Comparison of ENCODE assay signal across 8 cellular contexts in the genomic region with DNA sequence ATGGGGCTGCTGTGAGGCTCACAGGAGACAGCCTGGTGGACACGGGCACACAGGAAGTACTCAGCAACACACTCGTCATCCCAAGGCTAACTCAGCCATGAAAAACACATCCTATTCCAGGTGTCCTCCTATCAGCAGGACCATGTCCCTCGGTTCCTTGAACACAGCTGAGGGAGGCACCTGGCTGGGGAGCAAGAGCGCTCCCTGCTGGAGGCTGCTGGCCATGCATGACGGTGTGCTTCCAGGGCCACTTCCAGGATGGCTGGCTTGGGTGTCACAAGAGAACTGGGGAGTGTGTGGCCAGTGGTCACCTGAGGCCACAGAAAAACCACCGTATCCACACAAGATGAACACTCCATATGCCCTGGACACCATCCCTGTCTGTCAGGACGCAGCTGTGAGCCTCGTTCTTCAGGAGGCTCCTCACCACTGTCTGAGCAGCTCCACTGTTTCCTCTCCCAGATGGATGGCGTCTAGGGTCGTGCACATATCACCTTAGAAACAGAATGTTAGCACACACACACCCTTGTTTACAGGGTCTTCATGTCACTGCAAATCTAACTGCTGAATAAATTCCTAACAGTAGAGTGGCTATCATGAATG. TPM values are rescaled to one million over a fixed set of nuclear protein-coding genes. Genes with fewer than 3 reads are reported as not detected.
DNase-seq lines count a peak whose midpoint lies in the region; ATAC-seq and TF ChIP-seq lines count a peak whose summit lies in the region.

No MANE protein-coding gene starts in this region.

- H2BK5ac ChIP-seq in mesendoderm (ENCODE audit: low read length), result no peak overlapping the region

- peaks cover 21% of the 10 kb centered on the region for H3K36me3 ChIP-seq in endodermal cell (ENCODE audit: control insufficient read depth, insufficient read depth, low read length)
- no peaks in the 10 kb centered on the region for H3K36me3 ChIP-seq in mesendoderm (ENCODE audit: control insufficient read depth, insufficient read depth, low read length)

- H4K5ac ChIP-seq in mesendoderm (ENCODE audit: low read length), result no peak overlapping the region

- peak; percentile 43 for ATAC-seq in GM21737 (IDR thresholded peaks at IDR 0.05; ENCODE audit: unreplicated experiment)
- no peak for ATAC-seq in GM18517 (IDR thresholded peaks at IDR 0.05; ENCODE audit: unreplicated experiment)

- no peak overlapping the region for H3K27ac Mint-ChIP-seq in endodermal cell

- no peak overlapping the region for H3K4me2 ChIP-seq in mesendoderm (ENCODE audit: low read length)

- H2BK120ac ChIP-seq in mesendoderm (ENCODE audit: low read depth, low read length), result no peak overlapping the region

- H3K79me2 ChIP-seq in mesendoderm (ENCODE audit: control insufficient read depth, insufficient read depth, low read length), result no peaks in the 10 kb centered on the region

- DNase-seq in C1 segment of cervical spinal cord (lab: John Stamatoyannopoulos, UW) (peak in 12 of 14 donors; percentile 29 to 83 (median 54)), NCI-H82 treated with DMSO at 0.1 percent for 48 hours (lab: John Stamatoyannopoulos, UW; ENCODE audit: unreplicated experiment) (peak; percentile 2), endodermal cell (peak; percentile 95), mesendoderm (peak; percentile 76)
- DNase-seq in activated CD8-positive, alpha-beta memory T cell treated with anti-CD3 and anti-CD28 coated beads, Interleukin-2, amount 50 U/mL, for 1 hour (ENCODE audit: extremely low read depth), result peak; percentile 19
- peak; percentile 54 for DNase-seq in stimulated activated CD8-positive, alpha-beta memory T cell treated with anti-CD3 and anti-CD28 coated beads, Interleukin-15, amount 100 ng/mL, for 1 hour (ENCODE audit: low read depth)

- H3K4me1 ChIP-seq in endodermal cell (ENCODE audit: control insufficient read depth, insufficient read depth, low read length) (peaks cover 11% of the 10 kb centered on the region), mesendoderm (ENCODE audit: control insufficient read depth, low read depth, low read length) (no peaks in the 10 kb centered on the region)

- WGBS in endodermal cell (ENCODE audit: insufficient coverage in 1 of 2, insufficient read length in 1 of 2), 2 experiments, result 51 to 59% methylated on average over 6 to 10 of the region's 10 CpGs
- no CpG with 5 or more reads among the region's 10 CpGs for WGBS in mesendoderm (ENCODE audit: extremely low coverage, insufficient coverage, low lambda C conversion rate)

- no peak overlapping the region for H2AK5ac ChIP-seq in mesendoderm (ENCODE audit: low read length)

- H3K4me1 Mint-ChIP-seq in endodermal cell, result peaks cover 22% of the 10 kb centered on the region

- H3K36me3 Mint-ChIP-seq in endodermal cell (ENCODE audit: low read depth), result peaks cover 41% of the 10 kb centered on the region

- no peak overlapping the region for H3K23ac ChIP-seq in mesendoderm (ENCODE audit: low read length)

- H3K56ac ChIP-seq in mesendoderm (ENCODE audit: low read length), result no peak overlapping the region

- H3K4ac ChIP-seq in mesendoderm (ENCODE audit: low read depth, low read length), result no peak overlapping the region

- H3K27ac ChIP-seq in endodermal cell (ENCODE audit: low read depth, low read length), result no peak overlapping the region
- no peak overlapping the region for H3K27ac ChIP-seq in mesendoderm (ENCODE audit: low read depth, low read length)

- H3K18ac ChIP-seq in mesendoderm (ENCODE audit: low read length), result no peak overlapping the region

- no peak overlapping the region for H2BK15ac ChIP-seq in mesendoderm (replicated peaks; ENCODE audit: low read depth)

- H3K4me3 ChIP-seq in endodermal cell (ENCODE audit: low read length) (no peak overlapping the region), mesendoderm (ENCODE audit: low read length) (no peak overlapping the region)

- no peak overlapping the region for H3K4me3 Mint-ChIP-seq in endodermal cell

- H3K27me3 ChIP-seq in endodermal cell (ENCODE audit: control insufficient read depth, insufficient read depth, low read length, poor library complexity, severe bottlenecking), result no peaks in the 10 kb centered on the region
- H3K27me3 ChIP-seq in mesendoderm (ENCODE audit: insufficient read depth, low read length, poor library complexity), result no peaks in the 10 kb centered on the region

- no peaks in the 10 kb centered on the region for H3K9me3 Mint-ChIP-seq in endodermal cell

- no peaks in the 10 kb centered on the region for H3K27me3 Mint-ChIP-seq in endodermal cell (ENCODE audit: insufficient read depth)

- H3K79me1 ChIP-seq in mesendoderm (ENCODE audit: low read length), result no peaks in the 10 kb centered on the region

- peak; percentile 98 for TF ChIP-seq CTCF in endodermal cell (conservative IDR thresholded peaks at IDR 0.05)

- H3K9ac ChIP-seq in endodermal cell (ENCODE audit: extremely low read depth, low read length, poor library complexity, severe bottlenecking) (no peak overlapping the region), mesendoderm (ENCODE audit: low read length) (no peak overlapping the region)

- no peaks in the 10 kb centered on the region for H3K9me3 ChIP-seq in endodermal cell (ENCODE audit: control insufficient read depth, low read length)

- no peak overlapping the region for H4K8ac ChIP-seq in mesendoderm (ENCODE audit: low read depth, low read length)

RNA-seq across cellular contexts. Expression of a gene that starts 31.0 kb away (rescaled TPM):
- 10 to 100 TPM; 19.7 to 24.0 TPM for total RNA-seq in endodermal cell
- polyA plus RNA-seq in endodermal cell (2013, experiment 1 of 2), result 18.8 TPM
- polyA plus RNA-seq in endodermal cell (2013, experiment 2 of 2), result 19.5 TPM
- polyA plus RNA-seq in mesendoderm (2013, experiment 1 of 2), result 14.1 TPM
- 13.8 TPM for polyA plus RNA-seq in mesendoderm (2013, experiment 2 of 2)

Comparison
In these comparisons a context has a peak if more than half of its experiments do, and no peak if none do; other contexts are left out.
1. DNase-seq: peak in every context shown above with its lines; median percentile 95 in endodermal cell; 76 in mesendoderm; 54 in C1 segment of cervical spinal cord; 54 in stimulated activated CD8-positive, alpha-beta memory T cell treated with anti-CD3 and anti-CD28 coated beads, Interleukin-15, amount 100 ng/mL, for 1 hour; 19 in activated CD8-positive, alpha-beta memory T cell treated with anti-CD3 and anti-CD28 coated beads, Interleukin-2, amount 50 U/mL, for 1 hour; 2 in NCI-H82 treated with DMSO at 0.1 percent for 48 hours.